Comparison of ENCODE assay signal across 2 cellular contexts in the genomic region with DNA sequence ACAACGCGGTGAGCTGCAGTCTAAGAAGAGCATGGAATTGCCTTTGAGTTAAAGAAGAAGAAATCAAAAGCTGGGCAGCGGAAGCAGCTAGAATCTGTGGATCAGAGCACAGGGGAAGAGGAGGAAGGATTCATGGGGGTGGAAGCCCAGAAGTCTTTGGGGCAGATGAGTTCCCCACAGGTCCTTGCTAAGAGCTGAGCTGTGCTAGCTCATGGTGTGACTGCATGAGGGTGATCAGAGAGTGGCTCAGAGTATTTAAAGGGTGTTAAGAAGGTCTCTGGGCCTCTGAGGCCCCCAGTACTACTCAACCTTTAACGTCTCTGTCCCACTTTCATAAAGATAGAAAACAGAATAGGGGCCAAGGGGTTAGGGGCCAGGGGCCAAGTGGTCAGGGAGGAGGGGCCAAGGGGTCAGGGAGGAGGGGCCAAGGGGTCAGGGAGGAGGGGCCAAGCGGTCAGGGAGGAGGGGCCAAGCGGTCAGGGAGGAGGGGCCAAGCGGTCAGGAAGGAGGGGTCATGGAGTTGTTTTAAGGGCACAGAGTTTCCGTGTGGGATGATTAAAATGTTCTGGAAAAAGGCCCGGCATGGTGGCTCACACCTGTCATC.
TF ChIP-seq lines count a peak whose summit lies in the region.

No MANE protein-coding gene starts in this region.

TF ChIP-seq in A549, 52 proteins besides CTCF, POLR2A, EP300 and RAD21:
- TF ChIP-seq NPAS2 (CRISPR knock-in tag; IDR thresholded peaks at IDR 0.05; ENCODE audit: borderline replicate concordance) (no peak), MAFK (IDR thresholded peaks at IDR 0.05; ENCODE audit: partially characterized antibody) (no peak), FOSB (CRISPR knock-in tag; IDR thresholded peaks at IDR 0.05) (no peak)
- TF ChIP-seq, protein P1, sequence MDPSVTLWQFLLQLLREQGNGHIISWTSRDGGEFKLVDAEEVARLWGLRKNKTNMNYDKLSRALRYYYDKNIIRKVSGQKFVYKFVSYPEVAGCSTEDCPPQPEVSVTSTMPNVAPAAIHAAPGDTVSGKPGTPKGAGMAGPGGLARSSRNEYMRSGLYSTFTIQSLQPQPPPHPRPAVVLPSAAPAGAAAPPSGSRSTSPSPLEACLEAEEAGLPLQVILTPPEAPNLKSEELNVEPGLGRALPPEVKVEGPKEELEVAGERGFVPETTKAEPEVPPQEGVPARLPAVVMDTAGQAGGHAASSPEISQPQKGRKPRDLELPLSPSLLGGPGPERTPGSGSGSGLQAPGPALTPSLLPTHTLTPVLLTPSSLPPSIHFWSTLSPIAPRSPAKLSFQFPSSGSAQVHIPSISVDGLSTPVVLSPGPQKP (IDR thresholded peaks at IDR 0.05; ENCODE audit: low read depth, low read length): no peak

TF ChIP-seq in HCT116, 20 proteins besides CTCF, POLR2A, EP300 and RAD21:
- TF ChIP-seq CBX3 (IDR thresholded peaks at IDR 0.05; ENCODE audit: low read depth) (no peak), SIN3A (IDR thresholded peaks at IDR 0.05; ENCODE audit: low read depth) (no peak), ZNF274 (IDR thresholded peaks at IDR 0.05; ENCODE audit: low read depth, low read length) (no peak), YY1 (IDR thresholded peaks at IDR 0.05; ENCODE audit: extremely low read depth, insufficient replicate concordance, low read depth, low read length) (no peak), SP1 (IDR thresholded peaks at IDR 0.05; ENCODE audit: low read depth) (no peak), EGR1 (IDR thresholded peaks at IDR 0.05; ENCODE audit: low read depth) (no peak), EZH2 (IDR thresholded peaks at IDR 0.05) (no peak), EZH2phosphoT487 (IDR thresholded peaks at IDR 0.05; ENCODE audit: borderline replicate concordance) (no peak), FOSL1 (IDR thresholded peaks at IDR 0.05; ENCODE audit: low read depth) (no peak), POLR2AphosphoS5 (IDR thresholded peaks at IDR 0.05; ENCODE audit: low read depth, low read length) (no peak), SRF (IDR thresholded peaks at IDR 0.05; ENCODE audit: low read depth) (no peak), CEBPB (IDR thresholded peaks at IDR 0.05; ENCODE audit: low read depth) (no peak), ELF1 (IDR thresholded peaks at IDR 0.05; ENCODE audit: borderline replicate concordance, low read depth) (no peak), TCF7L2 (IDR thresholded peaks at IDR 0.05; ENCODE audit: borderline replicate concordance, extremely low read depth, insufficient read depth, insufficient read length) (no peak)
- TF ChIP-seq, protein P2, sequence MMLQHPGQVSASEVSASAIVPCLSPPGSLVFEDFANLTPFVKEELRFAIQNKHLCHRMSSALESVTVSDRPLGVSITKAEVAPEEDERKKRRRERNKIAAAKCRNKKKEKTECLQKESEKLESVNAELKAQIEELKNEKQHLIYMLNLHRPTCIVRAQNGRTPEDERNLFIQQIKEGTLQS (IDR thresholded peaks at IDR 0.05): no peak
- TF ChIP-seq, protein P3, sequence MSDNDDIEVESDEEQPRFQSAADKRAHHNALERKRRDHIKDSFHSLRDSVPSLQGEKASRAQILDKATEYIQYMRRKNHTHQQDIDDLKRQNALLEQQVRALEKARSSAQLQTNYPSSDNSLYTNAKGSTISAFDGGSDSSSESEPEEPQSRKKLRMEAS (IDR thresholded peaks at IDR 0.05): no peak
- TF ChIP-seq, protein P4, sequence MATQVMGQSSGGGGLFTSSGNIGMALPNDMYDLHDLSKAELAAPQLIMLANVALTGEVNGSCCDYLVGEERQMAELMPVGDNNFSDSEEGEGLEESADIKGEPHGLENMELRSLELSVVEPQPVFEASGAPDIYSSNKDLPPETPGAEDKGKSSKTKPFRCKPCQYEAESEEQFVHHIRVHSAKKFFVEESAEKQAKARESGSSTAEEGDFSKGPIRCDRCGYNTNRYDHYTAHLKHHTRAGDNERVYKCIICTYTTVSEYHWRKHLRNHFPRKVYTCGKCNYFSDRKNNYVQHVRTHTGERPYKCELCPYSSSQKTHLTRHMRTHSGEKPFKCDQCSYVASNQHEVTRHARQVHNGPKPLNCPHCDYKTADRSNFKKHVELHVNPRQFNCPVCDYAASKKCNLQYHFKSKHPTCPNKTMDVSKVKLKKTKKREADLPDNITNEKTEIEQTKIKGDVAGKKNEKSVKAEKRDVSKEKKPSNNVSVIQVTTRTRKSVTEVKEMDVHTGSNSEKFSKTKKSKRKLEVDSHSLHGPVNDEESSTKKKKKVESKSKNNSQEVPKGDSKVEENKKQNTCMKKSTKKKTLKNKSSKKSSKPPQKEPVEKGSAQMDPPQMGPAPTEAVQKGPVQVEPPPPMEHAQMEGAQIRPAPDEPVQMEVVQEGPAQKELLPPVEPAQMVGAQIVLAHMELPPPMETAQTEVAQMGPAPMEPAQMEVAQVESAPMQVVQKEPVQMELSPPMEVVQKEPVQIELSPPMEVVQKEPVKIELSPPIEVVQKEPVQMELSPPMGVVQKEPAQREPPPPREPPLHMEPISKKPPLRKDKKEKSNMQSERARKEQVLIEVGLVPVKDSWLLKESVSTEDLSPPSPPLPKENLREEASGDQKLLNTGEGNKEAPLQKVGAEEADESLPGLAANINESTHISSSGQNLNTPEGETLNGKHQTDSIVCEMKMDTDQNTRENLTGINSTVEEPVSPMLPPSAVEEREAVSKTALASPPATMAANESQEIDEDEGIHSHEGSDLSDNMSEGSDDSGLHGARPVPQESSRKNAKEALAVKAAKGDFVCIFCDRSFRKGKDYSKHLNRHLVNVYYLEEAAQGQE (IDR thresholded peaks at IDR 0.05; ENCODE audit: low read depth): no peak
